8 cellular contexts compared by ENCODE assay signal in the genomic region with DNA sequence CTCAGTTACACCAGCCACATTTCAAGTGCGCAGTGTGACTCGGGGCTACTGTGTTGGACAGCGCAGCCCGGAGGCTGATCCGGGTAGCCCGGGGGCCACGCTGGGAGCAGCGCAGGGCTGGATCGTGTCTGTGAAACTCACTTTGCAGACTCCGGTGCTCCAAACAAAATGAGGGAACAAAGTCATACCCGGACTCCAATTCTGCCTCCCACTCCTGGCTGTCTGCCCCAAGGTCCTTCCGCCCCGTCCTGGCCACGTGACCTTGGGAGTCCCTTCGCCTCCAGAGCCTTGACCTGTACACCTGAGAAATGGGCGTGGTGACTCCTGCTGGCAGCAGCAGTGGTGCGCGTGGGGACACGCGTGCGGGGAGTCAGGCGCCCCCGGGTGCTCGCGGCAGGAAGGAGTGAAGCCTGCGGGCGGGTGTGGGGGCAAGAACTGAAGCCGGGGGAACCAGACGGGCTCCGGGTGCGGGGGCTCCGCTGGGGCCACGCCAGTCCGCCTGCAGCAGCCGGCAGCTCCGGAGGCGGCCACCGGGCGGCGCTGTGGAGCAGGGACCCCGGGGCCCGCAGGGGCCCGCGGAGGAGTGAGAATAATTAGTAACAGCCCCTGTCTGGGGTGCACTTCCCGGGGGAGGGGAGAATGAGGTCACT. TPM values are rescaled to one million over a fixed set of nuclear protein-coding genes. Genes with fewer than 3 reads are reported as not detected.
A peak's percentile ranks its signal among the peaks of the same experiment; 100 is the strongest.
DNase-seq lines count a peak whose midpoint lies in the region; ATAC-seq, FAIRE-seq and TF ChIP-seq lines count a peak whose summit lies in the region.

No MANE protein-coding gene starts in this region.

- TF ChIP-seq RAD21 in HepG2 (CRISPR knock-in tag; IDR thresholded peaks at IDR 0.05): peak; percentile 70

- POLR2A ChIA-PET in HepG2 (lab: Yijun Ruan, JAX): no interaction called here

- DNase-seq in GM12864 (ENCODE audit: low read depth) (no peak), T follicular helper cell (ENCODE audit: low read depth) (peak; percentile 14), mammary epithelial cell (no peak), HepG2 (ENCODE audit: low spot score) (no peak), NCI-H82 (lab: John Stamatoyannopoulos, UW) (no peak)

- H4K20me1 ChIP-seq in mammary epithelial cell (ENCODE audit: insufficient read depth, low read length) (no peaks in the 10 kb centered on the region), HepG2 (ENCODE audit: insufficient read depth, low read length) (no peaks in the 10 kb centered on the region)

- dilution Hi-C loops in mammary epithelial cell (cut with HindIII; ENCODE audit: low sequenced_read_pairs): no loop called here

- H3K4me1 ChIP-seq in mammary epithelial cell (ENCODE audit: insufficient read depth, low read length) (peaks cover 8% of the 10 kb centered on the region), HepG2 (ENCODE audit: insufficient read depth, low read length) (peaks cover 13% of the 10 kb centered on the region), stomach smooth muscle (ENCODE audit: control insufficient read depth, insufficient read depth, low read length) (peaks cover 10% of the 10 kb centered on the region)

- TF ChIP-seq CTCF in GM12864 (IDR thresholded peaks at IDR 0.05; ENCODE audit: low read depth, low read length, missing control alignments) (peak; percentile 79), mammary epithelial cell (conservative IDR thresholded peaks at IDR 0.05 in 1 of 2, IDR thresholded peaks at IDR 0.05 in 1 of 2; ENCODE audit: extremely low read depth in 1 of 2, insufficient read depth in 1 of 2, low read depth in 1 of 2, low read length in 2 of 2) (peak; percentile 40 to 72), HepG2 (CRISPR knock-in tag; IDR thresholded peaks at IDR 0.05) (peak; percentile 58; the same call in 1 of the 2 replicates)

- H3K27me3 ChIP-seq in mammary epithelial cell (ENCODE audit: insufficient read depth, low read length) (no peaks in the 10 kb centered on the region), HepG2 (ENCODE audit: control insufficient read depth in 1 of 2, insufficient read depth in 2 of 2, low read length in 2 of 2) (peaks cover 0 to 1% of the 10 kb centered on the region in 2 experiments; a peak in 2 of 5 replicates), stomach smooth muscle (ENCODE audit: control insufficient read depth in 1 of 2, insufficient read depth in 2 of 2, low read length in 2 of 2) (peaks cover 0 to 2% of the 10 kb centered on the region in 2 donors)

- H3K36me3 ChIP-seq in mammary epithelial cell (ENCODE audit: insufficient read depth, low read length) (no peaks in the 10 kb centered on the region), HepG2 (replicated peaks in 1 of 2; ENCODE audit: control insufficient read depth in 1 of 2, insufficient read depth in 2 of 2, low read length in 2 of 2) (no peaks in the 10 kb centered on the region), stomach smooth muscle (ENCODE audit: control insufficient read depth in 2 of 2, insufficient read depth in 2 of 2, low read length in 2 of 2) (no peaks in the 10 kb centered on the region)

- no peak overlapping the region for H3K4me3 ChIP-seq in GM12864 (ENCODE audit: low read depth, low read length)
- peak overlapping the region in 1 of 3 experiments; percentile 24 for H3K4me3 ChIP-seq in mammary epithelial cell (replicated peaks in 1 of 3; ENCODE audit: insufficient read depth in 1 of 3, low read depth in 2 of 3, low read length in 3 of 3)
- H3K4me3 ChIP-seq in HepG2 (replicated peaks in 1 of 3; ENCODE audit: insufficient read depth in 1 of 3, low read depth in 2 of 3, low read length in 3 of 3): peak overlapping the region in 2 of 3 experiments; percentile 26 to 65; a peak in 4 of 6 replicates
- H3K4me3 ChIP-seq in stomach smooth muscle (ENCODE audit: low read length in 2 of 2): peak overlapping the region; percentile 49 to 62

- in situ Hi-C loops in mammary epithelial cell (cut with MboI; ENCODE audit: low sequenced_read_pairs in 2 of 2) (no loop called here), HepG2 (cut with HindIII; ENCODE audit: extremely low pct_ligation_motif_present, low pct_unique_long_range_greater_than_20kb) (loop anchor here (5.0 kb wide), 1 partner anchor 160 kb away; the partner anchor contains the start of gene DMC1)

- peak overlapping the region; percentile 36 for H2AFZ ChIP-seq in mammary epithelial cell (ENCODE audit: low read depth, low read length)
- no peak overlapping the region for H2AFZ ChIP-seq in HepG2 (ENCODE audit: low read length)

- intact Hi-C loops in mammary epithelial cell (cut with micrococcal nuclease): loop anchor here (5.0 kb wide), 2 partner anchors 40 to 160 kb away; partner anchors contain the start of gene DMC1
- intact Hi-C loops in HepG2 (cut with micrococcal nuclease; ENCODE audit: unreplicated experiment): loop anchor here (2.0 kb wide), 1 partner anchor 64 kb away; no protein-coding TSS in a partner anchor

- H3K79me2 ChIP-seq in mammary epithelial cell (ENCODE audit: insufficient read depth, low read length): no peaks in the 10 kb centered on the region
- no peaks in the 10 kb centered on the region for H3K79me2 ChIP-seq in HepG2 (ENCODE audit: insufficient read depth, low read length)

- H3K9ac ChIP-seq in mammary epithelial cell (ENCODE audit: insufficient read depth, low read length): no peak overlapping the region
- H3K9ac ChIP-seq in HepG2 (ENCODE audit: insufficient read depth, low read depth, low read length): no peak overlapping the region
- peak overlapping the region in 1 of 2 donors; percentile 15 for H3K9ac ChIP-seq in stomach smooth muscle (ENCODE audit: low read length in 2 of 2)

- BruUV-seq in mammary epithelial cell (replicated peaks; lab: Mats Ljungman, UMichigan) (no TSS peak), HepG2 (replicated peaks; lab: Mats Ljungman, UMichigan) (no TSS peak)

- TF ChIP-seq EP300 in HepG2 (IDR thresholded peaks at IDR 0.05; ENCODE audit: low read depth in 2 of 2, low read length in 2 of 2) (no peak), HepG2 (CRISPR knock-in tag; IDR thresholded peaks at IDR 0.05; ENCODE audit: borderline replicate concordance) (no peak)

- CTCF ChIA-PET in mammary epithelial cell (lab: Charles Lee; ENCODE audit: low non-redundant PET): no interaction called here
- CTCF ChIA-PET in HepG2 (lab: Yijun Ruan, JAX; ENCODE audit: low intra/inter-chr PET ratio, low total read pairs): interaction anchor here (0.8 to 1.2 kb wide), 2 partner anchors 100 to 159 kb away, joined by 3 read pairs; no protein-coding TSS in a partner anchor

- FAIRE-seq in HepG2 (lab: Jason Lieb, UNC): no peak

- H3K4me2 ChIP-seq in mammary epithelial cell (ENCODE audit: insufficient read depth, low read depth, low read length): peak overlapping the region; percentile 68
- H3K4me2 ChIP-seq in HepG2 (ENCODE audit: low read depth, low read length): peak overlapping the region; percentile 68

- H3K9me3 ChIP-seq in mammary epithelial cell (replicated peaks; ENCODE audit: insufficient read depth, low read length) (no peaks in the 10 kb centered on the region), HepG2 (ENCODE audit: low read length) (no peaks in the 10 kb centered on the region), stomach smooth muscle (ENCODE audit: control insufficient read depth in 2 of 2, low read length in 2 of 2) (no peaks in the 10 kb centered on the region)

- H3K27ac ChIP-seq in mammary epithelial cell (ENCODE audit: insufficient read depth, low read depth, low read length): no peak overlapping the region
- H3K27ac ChIP-seq in HepG2 (ENCODE audit: extremely low read length, insufficient read depth, low read length): no peak overlapping the region
- no peak overlapping the region for H3K27ac ChIP-seq in stomach smooth muscle (ENCODE audit: low read length)

- WGBS in mammary epithelial cell (ENCODE audit: low coverage, missing lambda C conversion rate): 11% methylated on average over 24 of the region's 45 CpGs
- WGBS in HepG2 (ENCODE audit: low lambda C conversion rate): 5% methylated on average over 22 of the region's 45 CpGs

- ATAC-seq in HepG2: peak; percentile 70
- ATAC-seq in GM18868 (IDR thresholded peaks at IDR 0.05; ENCODE audit: unreplicated experiment): no peak
- ATAC-seq in HG03378 (IDR thresholded peaks at IDR 0.05; ENCODE audit: unreplicated experiment): no peak

- TF ChIP-seq POLR2A in HepG2 (IDR thresholded peaks at IDR 0.05; ENCODE audit: insufficient read depth in 1 of 2, low read depth in 2 of 2, low read length in 2 of 2): no peak

RNA-seq across cellular contexts. Expression of gene KCNJ4, which starts 42.4 kb away (rescaled TPM):
- total RNA-seq in mammary epithelial cell (not detected), HepG2 (2016; rRNA removed; fragmentation: Illumina TruSeq; extraction: Trizol) (not detected in 2 replicates)
- polyA plus RNA-seq in mammary epithelial cell (0.03 TPM), HepG2 (2011; rRNA removed) (not detected in 2 replicates)
- not detected for polyA minus RNA-seq in mammary epithelial cell
- total RNA-seq in HepG2 (2016; cell fraction: cytosol; rRNA removed; fragmentation: Illumina TruSeq; extraction: Trizol; ENCODE audit: low read depth): not detected in 2 replicates
- total RNA-seq in HepG2 (2016; cell fraction: insoluble cytoplasmic fraction; rRNA removed; fragmentation: Illumina TruSeq; extraction: Trizol): not detected in 2 replicates
- not detected in 2 replicates for total RNA-seq in HepG2 (2016; cell fraction: membrane; rRNA removed; fragmentation: Illumina TruSeq; extraction: Trizol)
- not detected in 2 replicates for total RNA-seq in HepG2 (2016; cell fraction: nucleus; rRNA removed; fragmentation: Illumina TruSeq; extraction: Trizol)
- polyA plus RNA-seq in HepG2 (2011; cell fraction: cytosol; rRNA removed): 0.03 TPM in 1 of 2 replicates, not detected in the other
- not detected in 2 replicates for polyA plus RNA-seq in HepG2 (2011; cell fraction: nucleus; rRNA removed)
- not detected in 2 replicates for polyA plus RNA-seq in HepG2 (2012)
- polyA plus RNA-seq in HepG2 (2016; cell fraction: cytosol; fragmentation: Illumina TruSeq; extraction: Trizol; ENCODE audit: low read depth): not detected in 2 replicates
- polyA plus RNA-seq in HepG2 (2016; cell fraction: insoluble cytoplasmic fraction; fragmentation: Illumina TruSeq; extraction: Trizol; ENCODE audit: low read depth): not detected in 2 replicates
- not detected in 2 replicates for polyA plus RNA-seq in HepG2 (2016; cell fraction: membrane; fragmentation: Illumina TruSeq; extraction: Trizol; ENCODE audit: low read depth)
- not detected in 2 replicates for polyA plus RNA-seq in HepG2 (2016; cell fraction: nucleus; fragmentation: Illumina TruSeq; extraction: Trizol; ENCODE audit: insufficient read depth, low read depth)
- polyA minus RNA-seq in HepG2 (2011; rRNA and poly(A)+ RNA removed; ENCODE audit: low replicate concordance): not detected in 2 replicates
- polyA minus RNA-seq in HepG2 (2011; cell fraction: cytosol; rRNA and poly(A)+ RNA removed): not detected in 2 replicates
- not detected in 2 replicates for polyA minus RNA-seq in HepG2 (2011; cell fraction: nucleus; rRNA and poly(A)+ RNA removed)

RNA-seq across cellular contexts. Expression of gene KDELR3, which starts 55.3 kb away (rescaled TPM):
- 10 to 100 TPM; 12.3 to 18.4 TPM for total RNA-seq in mammary epithelial cell
- 17.8 TPM for polyA plus RNA-seq in mammary epithelial cell
- 5.2 TPM for polyA minus RNA-seq in mammary epithelial cell
- total RNA-seq in HepG2 (2016; rRNA removed; fragmentation: Illumina TruSeq; extraction: Trizol): 18.9 and 24.2 TPM in 2 replicates
- total RNA-seq in HepG2 (2016; cell fraction: cytosol; rRNA removed; fragmentation: Illumina TruSeq; extraction: Trizol; ENCODE audit: low read depth): 15.4 and 17.8 TPM in 2 replicates
- total RNA-seq in HepG2 (2016; cell fraction: insoluble cytoplasmic fraction; rRNA removed; fragmentation: Illumina TruSeq; extraction: Trizol): 18.4 and 24.9 TPM in 2 replicates
- 25.0 and 25.7 TPM in 2 replicates for total RNA-seq in HepG2 (2016; cell fraction: membrane; rRNA removed; fragmentation: Illumina TruSeq; extraction: Trizol)
- total RNA-seq in HepG2 (2016; cell fraction: nucleus; rRNA removed; fragmentation: Illumina TruSeq; extraction: Trizol): 24.1 and 25.4 TPM in 2 replicates
- polyA plus RNA-seq in HepG2 (2011; rRNA removed): 44.4 and 65.7 TPM in 2 replicates
- polyA plus RNA-seq in HepG2 (2011; cell fraction: cytosol; rRNA removed): 51.3 and 51.5 TPM in 2 replicates
- 13.4 and 13.6 TPM in 2 replicates for polyA plus RNA-seq in HepG2 (2011; cell fraction: nucleus; rRNA removed)
- 25.3 and 25.4 TPM in 2 replicates for polyA plus RNA-seq in HepG2 (2012)
- polyA plus RNA-seq in HepG2 (2016; cell fraction: cytosol; fragmentation: Illumina TruSeq; extraction: Trizol; ENCODE audit: low read depth): 22.6 and 32.8 TPM in 2 replicates
- polyA plus RNA-seq in HepG2 (2016; cell fraction: insoluble cytoplasmic fraction; fragmentation: Illumina TruSeq; extraction: Trizol; ENCODE audit: low read depth): 25.8 and 26.8 TPM in 2 replicates
- 31.8 and 34.1 TPM in 2 replicates for polyA plus RNA-seq in HepG2 (2016; cell fraction: membrane; fragmentation: Illumina TruSeq; extraction: Trizol; ENCODE audit: low read depth)
- polyA plus RNA-seq in HepG2 (2016; cell fraction: nucleus; fragmentation: Illumina TruSeq; extraction: Trizol; ENCODE audit: insufficient read depth, low read depth): 38.2 and 40.9 TPM in 2 replicates
- polyA minus RNA-seq in HepG2 (2011; rRNA and poly(A)+ RNA removed; ENCODE audit: low replicate concordance): 11.9 and 47.4 TPM in 2 replicates
- 22.6 and 22.7 TPM in 2 replicates for polyA minus RNA-seq in HepG2 (2011; cell fraction: cytosol; rRNA and poly(A)+ RNA removed)
- polyA minus RNA-seq in HepG2 (2011; cell fraction: nucleus; rRNA and poly(A)+ RNA removed): 6.4 and 12.8 TPM in 2 replicates
